ENCODE assay signal across 8 cellular contexts in genomic region chr7:157386979-157387800, GRCh38. TPM values are rescaled to one million over a fixed set of nuclear protein-coding genes. Genes with fewer than 3 reads are reported as not detected.
DNase-seq lines count a peak whose midpoint lies in the region; ATAC-seq, FAIRE-seq and TF ChIP-seq lines count a peak whose summit lies in the region.

No MANE protein-coding gene starts in this region.

- no peak for FAIRE-seq in kidney (lab: Jason Lieb, UNC)

- peaks cover 30 to 35% of the 10 kb centered on the region in 2 donors for H3K36me3 ChIP-seq in kidney (ENCODE audit: control insufficient read depth in 1 of 2, insufficient read depth in 2 of 2, low read length in 2 of 2)

- no peak overlapping the region for H3K4me3 ChIP-seq in kidney (ENCODE audit: low read length in 2 of 2)

- peak overlapping the region; percentile 70 for H3K27ac ChIP-seq in VCaP
- H3K27ac ChIP-seq in kidney (ENCODE audit: low read depth in 2 of 2, low read length in 2 of 2) = no peak overlapping the region

- TF ChIP-seq CTCF in VCaP (conservative IDR thresholded peaks at IDR 0.05) (peak; percentile 98), kidney (IDR thresholded peaks at IDR 0.05; ENCODE audit: borderline replicate concordance, extremely low read depth, insufficient read depth) (peak; percentile 77)

- in situ Hi-C loops in T47D (cut with HindIII; ENCODE audit: low pct_unique_long_range_greater_than_20kb, low sequenced_read_pairs) = no loop called here

- intact Hi-C loops in kidney (cut with DNase I) = no loop called here

- no peaks in the 10 kb centered on the region for H3K9me3 ChIP-seq in kidney (ENCODE audit: control insufficient read depth in 1 of 2, low read length in 2 of 2)

- no peaks in the 10 kb centered on the region for H3K4me1 ChIP-seq in kidney (ENCODE audit: control insufficient read depth in 1 of 2, insufficient read depth in 1 of 2, low read depth in 1 of 2, low read length in 2 of 2)

- ATAC-seq in HG02885 (IDR thresholded peaks at IDR 0.05; ENCODE audit: poor library complexity, unreplicated experiment) = peak; percentile 95

- H3K9ac ChIP-seq in kidney (ENCODE audit: low read length in 2 of 2) = no peak overlapping the region

- DNase-seq in NK-92 treated with Interleukin-12 subunit alpha and Interleukin-12 subunit beta, amount 100 ng/mL, for 24 hours (lab: John Stamatoyannopoulos, UW) = peak; percentile 29
- no peak for DNase-seq in NK-92 (lab: John Stamatoyannopoulos, UW; ENCODE audit: unreplicated experiment)
- peak; percentile 81 for DNase-seq in NCI-H2029 (lab: John Stamatoyannopoulos, UW)
- peak; percentile 42 to 79 for DNase-seq in T47D (ENCODE audit: low read depth in 1 of 2, low spot score in 1 of 2)
- peak; percentile 85 for DNase-seq in kidney
- peak; percentile 89 for DNase-seq in stimulated activated CD4-positive, alpha-beta T cell treated with anti-CD3 and anti-CD28 coated beads, Interleukin-1b, Interleukin-23, amount 100 ng/mL, for 48 hours

RNA-seq across cellular contexts. Expression of gene DNAJB6, which starts 50.4 kb away (rescaled TPM):
- total RNA-seq in kidney = 74.5 TPM
- polyA plus RNA-seq in kidney (ENCODE audit: insufficient read depth, low read depth, low replicate concordance) = 86.8 TPM
